Comparison of ENCODE assay signal across 8 cellular contexts in the genomic region with DNA sequence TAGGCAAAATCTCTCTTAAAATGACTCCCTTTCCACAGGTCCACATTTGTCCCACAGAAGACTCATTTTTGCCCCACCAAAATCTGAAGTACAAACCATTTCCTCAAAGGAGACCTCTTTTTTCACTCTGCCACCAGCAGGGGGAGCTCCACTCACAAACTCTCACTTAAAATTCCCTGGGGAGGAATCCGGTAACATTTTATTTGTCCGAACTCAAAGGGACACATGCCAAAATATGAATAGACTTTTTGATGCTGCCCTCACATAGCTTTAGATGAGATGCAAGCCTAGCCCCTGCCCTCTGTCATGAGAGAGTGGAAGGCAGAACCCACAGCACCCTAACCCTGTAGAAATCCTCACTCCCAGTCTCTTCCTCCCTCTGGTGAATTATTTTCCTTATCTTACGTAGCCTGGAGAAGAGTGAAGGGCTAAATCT. TPM values are rescaled to one million over a fixed set of nuclear protein-coding genes. Genes with fewer than 3 reads are reported as not detected.
DNase-seq lines count a peak whose midpoint lies in the region; ATAC-seq, FAIRE-seq and TF ChIP-seq lines count a peak whose summit lies in the region.

No MANE protein-coding gene starts in this region.

- ATAC-seq in body of pancreas (peak; percentile 40), HG03095 (IDR thresholded peaks at IDR 0.05; ENCODE audit: unreplicated experiment) (no peak), HG02938 (IDR thresholded peaks at IDR 0.05; ENCODE audit: unreplicated experiment) (no peak)

- H3K27me3 Mint-ChIP-seq in T-helper 2 cell treated with Interferon-gamma antibody and Interleukin-4, amounts not matched to agents 5 μg/mL and 100 μg/mL, for 36 hours (ENCODE audit: low read depth) = peaks cover 18% of the 10 kb centered on the region
- peaks cover 0 to 4% (median 2%) of the 10 kb centered on the region in 3 donors for H3K27me3 Mint-ChIP-seq in immature natural killer cell (ENCODE audit: low read depth in 3 of 3)

- no peaks in the 10 kb centered on the region for H3K9me3 ChIP-seq in Loucy (ENCODE audit: insufficient read depth, low read depth, low read length)
- H3K9me3 ChIP-seq in body of pancreas = no peaks in the 10 kb centered on the region

- TF ChIP-seq CTCF in Loucy (conservative IDR thresholded peaks at IDR 0.05; ENCODE audit: low read length) = peak; percentile 99
- peak; percentile 51 to 74 (median 72) for TF ChIP-seq CTCF in body of pancreas (IDR thresholded peaks at IDR 0.05)

- intact Hi-C loops in body of pancreas (cut with DNase I) = no loop called here

- FAIRE-seq in G401.6 (lab: Jason Lieb, UNC) = peak; percentile 66

- H3K27ac ChIP-seq in body of pancreas = no peak overlapping the region

- H2AFZ ChIP-seq in Loucy (ENCODE audit: low read length) = peak overlapping the region; percentile 76

- no peaks in the 10 kb centered on the region for H3K9me3 Mint-ChIP-seq in T-helper 2 cell treated with Interferon-gamma antibody and Interleukin-4, amounts not matched to agents 5 μg/mL and 100 μg/mL, for 36 hours
- no peaks in the 10 kb centered on the region for H3K9me3 Mint-ChIP-seq in immature natural killer cell

- no peaks in the 10 kb centered on the region for H3K79me2 ChIP-seq in Loucy (ENCODE audit: insufficient read depth, low read length)

- H3K27ac Mint-ChIP-seq in T-helper 2 cell treated with Interferon-gamma antibody and Interleukin-4, amounts not matched to agents 5 μg/mL and 100 μg/mL, for 36 hours = no peak overlapping the region
- peak overlapping the region in 1 of 6 donors; percentile 6 for H3K27ac Mint-ChIP-seq in immature natural killer cell

- no peak for TF ChIP-seq POLR2A in body of pancreas (IDR thresholded peaks at IDR 0.05)

- peaks cover 5% of the 10 kb centered on the region for H3K4me1 ChIP-seq in Loucy (ENCODE audit: insufficient read depth, low read length, poor library complexity, severe bottlenecking)
- no peaks in the 10 kb centered on the region for H3K4me1 ChIP-seq in body of pancreas

- peak; percentile 31 for DNase-seq in T-helper 2 cell treated with Interferon-gamma antibody and Interleukin-4, amounts not matched to agents 5 μg/mL and 100 μg/mL, for 36 hours (ENCODE audit: low spot score)
- peak; percentile 59 to 74 (median 70) for DNase-seq in body of pancreas
- peak; percentile 37 to 52 (median 50) for DNase-seq in immature natural killer cell
- DNase-seq in stimulated activated CD4-positive, alpha-beta T cell treated with anti-CD3 and anti-CD28 coated beads, Interleukin-12 subunit alpha, Interleukin-12 subunit beta, amount 100 ng/mL, for 48 hours (ENCODE audit: low read depth in 2 of 3, low spot score in 1 of 3) = peak; percentile 17 to 60 (median 50)

- WGBS in body of pancreas, 2 donors = 2 to 6% methylated on average over 3 of the region's 3 CpGs

- H3K4me3 Mint-ChIP-seq in T-helper 2 cell treated with Interferon-gamma antibody and Interleukin-4, amounts not matched to agents 5 μg/mL and 100 μg/mL, for 36 hours = no peak overlapping the region
- no peak overlapping the region for H3K4me3 Mint-ChIP-seq in immature natural killer cell

- no peaks in the 10 kb centered on the region for H3K9me2 ChIP-seq in Loucy (replicated peaks; ENCODE audit: low read depth, low read length)

- no peaks in the 10 kb centered on the region for H3F3A ChIP-seq in Loucy (ENCODE audit: low read depth)

- H3K4me2 ChIP-seq in Loucy (ENCODE audit: low read depth, low read length, poor library complexity, severe bottlenecking) = peak overlapping the region; percentile 68

- no peaks in the 10 kb centered on the region for H4K20me1 ChIP-seq in Loucy (ENCODE audit: insufficient read depth, low read length, poor library complexity, severe bottlenecking)

- H3K36me3 Mint-ChIP-seq in T-helper 2 cell treated with Interferon-gamma antibody and Interleukin-4, amounts not matched to agents 5 μg/mL and 100 μg/mL, for 36 hours (ENCODE audit: low read depth) = no peaks in the 10 kb centered on the region
- H3K36me3 Mint-ChIP-seq in immature natural killer cell = peaks cover 0 to 3% (median 0%) of the 10 kb centered on the region in 3 donors

- no peaks in the 10 kb centered on the region for H3K27me3 ChIP-seq in Loucy (ENCODE audit: insufficient read depth, low read length, poor library complexity, severe bottlenecking)
- no peaks in the 10 kb centered on the region for H3K27me3 ChIP-seq in body of pancreas

- H3K36me3 ChIP-seq in Loucy (ENCODE audit: insufficient read depth, low read length) = no peaks in the 10 kb centered on the region
- H3K36me3 ChIP-seq in body of pancreas (replicated peaks in 1 of 2; ENCODE audit: insufficient read depth in 1 of 2, low read depth in 2 of 2) = no peaks in the 10 kb centered on the region

- H3K4me1 Mint-ChIP-seq in T-helper 2 cell treated with Interferon-gamma antibody and Interleukin-4, amounts not matched to agents 5 μg/mL and 100 μg/mL, for 36 hours (ENCODE audit: low read depth) = peaks cover 9% of the 10 kb centered on the region
- H3K4me1 Mint-ChIP-seq in immature natural killer cell = peaks cover 6 to 7% of the 10 kb centered on the region in 2 donors

- H3K4me3 ChIP-seq in Loucy (ENCODE audit: low read length, poor library complexity, severe bottlenecking) = peak overlapping the region; percentile 51
- no peak overlapping the region for H3K4me3 ChIP-seq in body of pancreas

- no peak overlapping the region for H3K9ac ChIP-seq in Loucy (ENCODE audit: low read depth, low read length, poor library complexity, severe bottlenecking)

RNA-seq across cellular contexts. Expression of a gene that starts 57.1 kb away (rescaled TPM):
- 10 to 100 TPM; 10.4 to 11.5 TPM for total RNA-seq in body of pancreas
- polyA plus RNA-seq in immature natural killer cell = 1 to 10 TPM; 4.4 to 7.7 (median 6.3) TPM
